9 cellular contexts compared by ENCODE assay signal in genomic region chr19:47729799-47730520, GRCh38. TPM values are rescaled to one million over a fixed set of nuclear protein-coding genes. Genes with fewer than 3 reads are reported as not detected.
DNase-seq lines count a peak whose midpoint lies in the region; ATAC-seq, FAIRE-seq and TF ChIP-seq lines count a peak whose summit lies in the region.
"Had no signal": no experiment of that assay in that cellular context is flagged by ENCODE, and none has a peak within 500 bp of the region (broad histone marks: within the 10 kb centered on the region; RNA-seq: fewer than 3 reads in every experiment).

No MANE protein-coding gene starts in this region.

- FAIRE-seq in frontal cortex (lab: Jason Lieb, UNC), result no peak

- peak overlapping the region; percentile 72 for H3K4me3 ChIP-seq in thoracic aorta

- DNase-seq in NCI-H2196 (lab: John Stamatoyannopoulos, UW; ENCODE audit: unreplicated experiment) (peak; percentile 15), NCI-H2196 treated with DMSO at 0.1 percent for 48 hours (lab: John Stamatoyannopoulos, UW; ENCODE audit: unreplicated experiment) (no peak), mucosa of gallbladder (ENCODE audit: low spot score) (peak; percentile 63), thoracic aorta (ENCODE audit: low spot score) (no peak), frontal cortex (ENCODE audit: low spot score in 2 of 2) (no peak), pons (ENCODE audit: low spot score) (no peak)
- DNase-seq in activated CD4-positive, CD25-positive, alpha-beta regulatory T cell treated with anti-CD3 and anti-CD28 coated beads, Interleukin-2, amount 50 U/mL, for 72 hours, result peak; percentile 76
- no peak for DNase-seq in effector memory CD8-positive, alpha-beta T cell

- H3K36me3 ChIP-seq in thoracic aorta, result peaks cover 18% of the 10 kb centered on the region

- H3K36me3 Mint-ChIP-seq in effector memory CD8-positive, alpha-beta T cell (ENCODE audit: insufficient read depth), result peaks cover 4% of the 10 kb centered on the region

- H3K27ac ChIP-seq in thoracic aorta, result peak overlapping the region; percentile 97 to 98
- H3K27ac ChIP-seq: VCaP had no signal

- peaks cover 9 to 12% of the 10 kb centered on the region in 2 donors for H3K4me1 Mint-ChIP-seq in effector memory CD8-positive, alpha-beta T cell (ENCODE audit: low read depth in 2 of 2)

- peaks cover 7 to 24% of the 10 kb centered on the region in 2 donors for H3K4me1 ChIP-seq in thoracic aorta (ENCODE audit: control insufficient read depth in 1 of 2, low read depth in 2 of 2)

- H3K4me3 Mint-ChIP-seq in effector memory CD8-positive, alpha-beta T cell, result peak overlapping the region; percentile 48 to 57

- no peak for TF ChIP-seq CTCF in thoracic aorta (IDR thresholded peaks at IDR 0.05)

- peak; percentile 35 for ATAC-seq in effector memory CD8-positive, alpha-beta T cell (replicated peaks)
- ATAC-seq in thoracic aorta (ENCODE audit: insufficient number of reproducible peaks, low FRiP score, low read depth), result peak; percentile 29

- H3K27me3 ChIP-seq in thoracic aorta (replicated peaks; ENCODE audit: insufficient read depth), result no peaks in the 10 kb centered on the region

- H3K27ac Mint-ChIP-seq in effector memory CD8-positive, alpha-beta T cell, result no peak overlapping the region

- H3K9me3 Mint-ChIP-seq in effector memory CD8-positive, alpha-beta T cell, result no peaks in the 10 kb centered on the region

- peaks cover 47 to 71% of the 10 kb centered on the region in 2 donors for H3K27me3 Mint-ChIP-seq in effector memory CD8-positive, alpha-beta T cell

- H3K9me3 ChIP-seq in thoracic aorta, result no peaks in the 10 kb centered on the region

RNA-seq across cellular contexts. Expression of gene NOP53, which starts 15.4 kb away (rescaled TPM):
- total RNA-seq in mucosa of gallbladder (253 TPM), thoracic aorta (100 to 1,000 TPM; 189 to 220 TPM), frontal cortex (88.0 TPM)

RNA-seq across cellular contexts. Expression of gene EHD2, which starts 16.7 kb away (rescaled TPM):
- total RNA-seq in mucosa of gallbladder (81.2 TPM), thoracic aorta (100 to 1,000 TPM; 141 to 195 TPM), frontal cortex (1.2 TPM)

RNA-seq across cellular contexts. Expression of gene SELENOW, which starts 48.5 kb away (rescaled TPM):
- total RNA-seq in mucosa of gallbladder, result 469 TPM
- total RNA-seq in thoracic aorta, result 1,000 to 10,000 TPM in 1 of 2 donors, 100 to 1,000 TPM in 1; 504 to 1,102 TPM
- 296 TPM for total RNA-seq in frontal cortex

Comparison
In these comparisons a context has a peak if more than half of its experiments do, and no peak if none do; other contexts are left out.
1. DNase-seq: peak in NCI-H2196 (single experiment), activated CD4-positive, CD25-positive, alpha-beta regulatory T cell treated with anti-CD3 and anti-CD28 coated beads, Interleukin-2, amount 50 U/mL, for 72 hours (single experiment) and mucosa of gallbladder (single experiment); none in NCI-H2196 treated with DMSO at 0.1 percent for 48 hours (single experiment), effector memory CD8-positive, alpha-beta T cell (0 of 3), thoracic aorta (single experiment), frontal cortex (0 of 2) and pons (single experiment).
2. RNA of gene EHD2, which starts 16.7 kb away (total RNA-seq): 141 to 195 TPM in thoracic aorta and 81.2 TPM in mucosa of gallbladder (single experiment); 1.2 TPM in frontal cortex (single experiment); every median in the first group is over 10 times any median in the second.